Comparison of ENCODE assay signal across 8 cellular contexts in the genomic region with DNA sequence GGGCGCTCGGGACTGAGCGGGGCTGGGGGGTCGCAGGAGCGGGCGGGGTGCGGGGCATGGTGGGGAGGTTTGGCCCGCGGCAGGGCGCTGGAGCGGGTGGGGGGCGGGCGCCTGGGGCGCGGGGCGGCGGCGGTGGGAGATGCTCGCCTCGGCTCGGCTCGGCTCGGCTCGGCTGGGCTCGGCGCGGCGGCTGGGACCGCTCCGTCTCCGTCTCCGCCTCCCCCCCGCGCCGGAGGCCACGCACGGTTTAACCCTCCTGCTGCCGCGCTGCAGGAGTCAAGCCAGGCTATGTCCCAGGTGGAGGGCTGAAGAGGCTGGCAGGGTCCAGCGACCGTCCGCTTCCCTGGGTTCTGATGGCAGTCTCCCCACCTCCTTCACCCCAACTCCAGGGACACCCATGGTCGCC. TPM values are rescaled to one million over a fixed set of nuclear protein-coding genes. Genes with fewer than 3 reads are reported as not detected.
DNase-seq lines count a peak whose midpoint lies in the region; ATAC-seq and TF ChIP-seq lines count a peak whose summit lies in the region.

Gene PIANP (minus strand): TSS at position 170 of the 406 bp plus-strand sequence. CDS start 2,754 bp downstream, outside the sequence.

- 1% methylated on average over 42 to 43 of the region's 43 CpGs for WGBS in sigmoid colon, 2 donors

- no peak for TF ChIP-seq EP300 in sigmoid colon (IDR thresholded peaks at IDR 0.05)

- ATAC-seq in GM18873 (IDR thresholded peaks at IDR 0.05; ENCODE audit: low FRiP score, unreplicated experiment): no peak
- no peak for ATAC-seq in GM19452 (IDR thresholded peaks at IDR 0.05; ENCODE audit: unreplicated experiment)

- intact Hi-C loops in sigmoid colon (cut with DNase I): no loop called here

- TF ChIP-seq CTCF in right atrium auricular region (IDR thresholded peaks at IDR 0.05) (no peak), sigmoid colon (IDR thresholded peaks at IDR 0.05) (no peak)

- DNase-seq in ELR (ENCODE audit: low read depth): peak; percentile 52
- DNase-seq in SK-N-DZ (ENCODE audit: low spot score): peak; percentile 70
- DNase-seq in amniotic stem cell (lab: John Stamatoyannopoulos, UW): peak; percentile 42
- DNase-seq in right atrium auricular region (ENCODE audit: low spot score): no peak
- peak; percentile 72 for DNase-seq in sigmoid colon
- DNase-seq in SIG-M5 treated with dmso at 0.1 percent for 504 hours (lab: John Stamatoyannopoulos, UW; ENCODE audit: unreplicated experiment): no peak

- peaks cover 0 to 18% of the 10 kb centered on the region in 2 donors for H3K4me1 ChIP-seq in right atrium auricular region
- peaks cover 0 to 18% (median 15%) of the 10 kb centered on the region in 4 donors for H3K4me1 ChIP-seq in sigmoid colon

- no peaks in the 10 kb centered on the region for H3K36me3 ChIP-seq in right atrium auricular region
- H3K36me3 ChIP-seq in sigmoid colon: no peaks in the 10 kb centered on the region

- H3K27ac ChIP-seq in right atrium auricular region: no peak within 1 kb of the TSS
- H3K27ac ChIP-seq in sigmoid colon: no peak within 1 kb of the TSS

- H3K27me3 ChIP-seq in right atrium auricular region (peaks cover 11 to 28% of the 10 kb centered on the region in 2 donors), sigmoid colon (peaks cover 23 to 91% (median 68%) of the 10 kb centered on the region in 3 donors)

- H3K9me3 ChIP-seq in right atrium auricular region (no peaks in the 10 kb centered on the region), sigmoid colon (no peaks in the 10 kb centered on the region)

- no peak for TF ChIP-seq POLR2A in sigmoid colon (IDR thresholded peaks at IDR 0.05)

- H3K4me3 ChIP-seq in right atrium auricular region (peak within 1 kb of the TSS; percentile 39 to 53), sigmoid colon (peak within 1 kb of the TSS; percentile 43 to 57 (median 52))

RNA-seq across cellular contexts. Expression of gene PIANP, which starts in this region (rescaled TPM):
- polyA plus RNA-seq in SK-N-DZ (2014; cell fraction: cytosol; rRNA removed): 2.4 and 3.7 TPM in 2 replicates
- polyA plus RNA-seq in SK-N-DZ (2014; cell fraction: nucleus; rRNA removed): 3.6 and 12.3 TPM in 2 replicates
- total RNA-seq in right atrium auricular region (not detected), sigmoid colon (under 1 TPM; 0.27 to 0.55 (median 0.43) TPM)
- 1 to 10 TPM in 2 of 3 donors, under 1 TPM in 1; 0.46 to 2.0 (median 1.2) TPM for polyA plus RNA-seq in sigmoid colon

Comparison
In these comparisons a context has a peak if more than half of its experiments do, and no peak if none do; other contexts are left out.
1. DNase-seq: peak in ELR (single experiment), SK-N-DZ (single experiment), amniotic stem cell (single experiment) and sigmoid colon (single experiment); none in right atrium auricular region (single experiment) and SIG-M5 treated with dmso at 0.1 percent for 504 hours (single experiment).